ENCODE assay signal across 1 cellular context in the genomic region with DNA sequence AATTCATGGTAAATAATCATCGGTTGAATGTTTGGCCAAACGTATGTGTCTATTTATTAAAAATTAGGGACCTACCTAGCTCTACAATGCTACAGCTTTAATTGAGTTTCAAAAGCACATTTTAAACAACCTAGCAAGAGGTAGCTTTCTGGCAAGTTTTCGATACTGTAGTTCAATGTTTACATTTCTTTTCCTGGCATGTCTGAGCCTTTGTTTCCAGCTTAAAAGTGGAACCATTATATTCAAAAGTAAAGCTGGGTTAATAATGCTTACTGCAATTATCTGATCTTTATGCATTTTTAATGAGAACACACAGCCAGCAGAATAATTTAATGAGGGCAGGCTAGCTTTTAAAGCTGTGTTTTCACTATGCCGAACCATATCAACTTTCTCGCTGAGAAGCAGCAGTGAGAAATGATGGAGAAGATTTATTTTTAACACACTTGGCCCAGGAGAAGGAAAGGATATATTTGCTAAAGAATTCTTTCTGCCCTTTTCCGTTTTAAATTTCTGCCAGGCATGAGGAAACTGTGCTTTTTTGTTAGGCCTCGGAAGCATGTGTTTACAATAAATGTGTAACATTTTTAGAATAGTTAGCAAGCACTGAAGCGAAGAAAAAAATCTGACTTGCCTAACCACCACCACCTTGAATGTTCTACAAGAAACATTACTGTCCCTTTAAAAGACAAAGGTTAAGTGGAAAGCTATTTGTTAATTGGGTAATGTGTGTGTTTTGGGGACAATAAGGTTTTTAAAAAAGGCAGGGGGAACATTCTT.
TF ChIP-seq lines count a peak whose summit lies in the region.

No MANE protein-coding gene starts in this region.

TF ChIP-seq in A549, 52 proteins besides CTCF, POLR2A, EP300 and RAD21 (continued from another document):
- TF ChIP-seq USF2 (IDR thresholded peaks at IDR 0.05) (no peak), NPAS2 (CRISPR knock-in tag; IDR thresholded peaks at IDR 0.05; ENCODE audit: borderline replicate concordance) (no peak), ZNF302 (CRISPR knock-in tag; IDR thresholded peaks at IDR 0.05) (no peak), MYC (IDR thresholded peaks at IDR 0.05; ENCODE audit: borderline replicate concordance, low read length) (no peak), ESRRA (IDR thresholded peaks at IDR 0.05; ENCODE audit: borderline replicate concordance, low read length) (no peak), CEBPB (IDR thresholded peaks at IDR 0.05) (no peak), MAZ (IDR thresholded peaks at IDR 0.05; ENCODE audit: borderline replicate concordance, low read depth, low read length) (no peak)
